8 cellular contexts compared by ENCODE assay signal in the genomic region with DNA sequence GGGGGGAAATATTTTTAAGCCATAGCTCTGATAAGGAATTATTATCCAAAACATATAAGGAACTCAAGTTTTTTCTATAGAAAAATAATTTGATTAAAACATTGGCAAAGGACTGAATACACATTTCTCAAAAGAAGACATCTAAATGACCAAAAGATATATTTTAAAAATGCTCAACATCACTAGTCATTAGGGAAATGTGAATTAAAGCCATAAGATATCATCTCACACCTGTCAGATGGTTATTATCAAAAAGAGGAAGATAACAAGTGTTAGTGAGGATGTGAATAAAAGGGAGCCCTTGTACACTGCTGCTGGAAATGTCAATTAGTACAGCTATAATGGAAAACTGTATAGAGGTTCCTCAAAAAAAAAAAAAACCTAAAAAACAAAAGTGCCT.
"Had no signal": no experiment of that assay in that cellular context is flagged by ENCODE, and none has a peak within 500 bp of the region (broad histone marks: within the 10 kb centered on the region; RNA-seq: fewer than 3 reads in every experiment).

No MANE protein-coding gene starts in this region.

- ATAC-seq: HCT116, K562 had no signal

- H3K4me1 ChIP-seq: HAP-1 had no signal

- DNase-seq: GM23248, GOT3, H7, HFFc6, IMR-90 had no signal

- H3K36me3 ChIP-seq: HAP-1 had no signal

- H3K9me3 ChIP-seq: HAP-1 had no signal

- H3K4me3 ChIP-seq: GM23248, HAP-1, K562 had no signal
